12 cellular contexts compared by ENCODE assay signal in genomic region chr2:64982311-64982857, GRCh38. TPM values are rescaled to one million over a fixed set of nuclear protein-coding genes. Genes with fewer than 3 reads are reported as not detected.
DNase-seq lines count a peak whose midpoint lies in the region; ATAC-seq, FAIRE-seq and TF ChIP-seq lines count a peak whose summit lies in the region.
"Had no signal": no experiment of that assay in that cellular context is flagged by ENCODE, and none has a peak within 500 bp of the region (broad histone marks: within the 10 kb centered on the region; RNA-seq: fewer than 3 reads in every experiment).

No MANE protein-coding gene starts in this region.

- FAIRE-seq in GM12891 (lab: Jason Lieb, UNC) = peak; percentile 48

- no peaks in the 10 kb centered on the region for H3K9me3 ChIP-seq in T-helper 17 cell (ENCODE audit: control insufficient read depth, low read length, poor library complexity, severe bottlenecking)
- H3K9me3 ChIP-seq: BLaER1 treated with 17β-estradiol and CSF1 and Interleukin-3, amounts not matched to agents 10 nM and 100 nM had no signal

- H3K36me3 Mint-ChIP-seq in T-helper 17 cell (ENCODE audit: low read depth) = no peaks in the 10 kb centered on the region

- peaks cover 10% of the 10 kb centered on the region for H3K27me3 ChIP-seq in H7 (ENCODE audit: control insufficient read depth, insufficient read depth, low read length)
- H3K27me3 ChIP-seq: BLaER1 treated with 17β-estradiol and CSF1 and Interleukin-3, amounts not matched to agents 10 nM and 100 nM had no signal

- no peak overlapping the region for H3K4me3 ChIP-seq in H7 (ENCODE audit: insufficient read depth, low read depth, low read length)
- H3K4me3 ChIP-seq: BLaER1 treated with 17β-estradiol and CSF1 and Interleukin-3, amounts not matched to agents 10 nM and 100 nM had no signal

- TF ChIP-seq POLR2A in GM12891 (IDR thresholded peaks at IDR 0.05; ENCODE audit: low read depth, low read length) = no peak

- H3K4me1 Mint-ChIP-seq in T-helper 17 cell = peaks cover 14% of the 10 kb centered on the region

- H3K36me3 ChIP-seq in H7 (replicated peaks; ENCODE audit: control insufficient read depth, insufficient read depth, low read length) = no peaks in the 10 kb centered on the region
- H3K36me3 ChIP-seq: BLaER1 treated with 17β-estradiol and CSF1 and Interleukin-3, amounts not matched to agents 10 nM and 100 nM had no signal

- ATAC-seq in HG02870 (IDR thresholded peaks at IDR 0.05; ENCODE audit: unreplicated experiment) = peak; percentile 47
- ATAC-seq in T-helper 17 cell = no peak
- ATAC-seq: HCT116, left cardiac atrium had no signal

- H3K4me3 Mint-ChIP-seq in T-helper 17 cell = no peak overlapping the region

- no peaks in the 10 kb centered on the region for H3K27me3 Mint-ChIP-seq in T-helper 17 cell

- DNase-seq in GM12891 (ENCODE audit: insufficient read length, low spot score) = no peak
- DNase-seq in GM19238 (ENCODE audit: insufficient read length, low spot score) = peak; percentile 11
- no peak for DNase-seq in T-helper 17 cell
- DNase-seq in 8988T = no peak
- no peak for DNase-seq in H7
- no peak for DNase-seq in NCI-H1694 (lab: John Stamatoyannopoulos, UW)
- DNase-seq in NOMO-1 treated with dmso at 0.1 percent for 144 hours (lab: John Stamatoyannopoulos, UW; ENCODE audit: unreplicated experiment) = no peak
- DNase-seq: effector CD4-positive, alpha-beta T cell; left cardiac atrium had no signal

- H3K27ac Mint-ChIP-seq in T-helper 17 cell = peak overlapping the region; percentile 37

TF ChIP-seq in GM12891, 5 proteins besides CTCF, POLR2A, EP300 and RAD21:
- no peak for TF ChIP-seq TAF1 (IDR thresholded peaks at IDR 0.05; ENCODE audit: low read depth, low read length)
- TF ChIP-seq POU2F2 (IDR thresholded peaks at IDR 0.05; ENCODE audit: low read depth, low read length) = no peak
- TF ChIP-seq PAX5 (IDR thresholded peaks at IDR 0.05; ENCODE audit: insufficient read depth, low read length, severe bottlenecking) = no peak
- TF ChIP-seq POLR2AphosphoS5 (IDR thresholded peaks at IDR 0.05; ENCODE audit: low read depth, low read length) = no peak
- TF ChIP-seq SPI1 (IDR thresholded peaks at IDR 0.05; ENCODE audit: low read depth, low read length) = no peak

RNA-seq across cellular contexts. Expression of gene SLC1A4, which starts 6.8 kb away (rescaled TPM):
- polyA plus RNA-seq in GM12891 (2012; ENCODE audit: low read depth, missing spikeins) = 25.7 TPM
- total RNA-seq in T-helper 17 cell = 1 to 10 TPM; 1.7 to 8.0 TPM
- total RNA-seq in H7 (2014; rRNA removed; shearing (Covaris generic)) = 0.85 and 2.5 TPM in 2 replicates
